Comparison of ENCODE assay signal across 26 cellular contexts in the genomic region with DNA sequence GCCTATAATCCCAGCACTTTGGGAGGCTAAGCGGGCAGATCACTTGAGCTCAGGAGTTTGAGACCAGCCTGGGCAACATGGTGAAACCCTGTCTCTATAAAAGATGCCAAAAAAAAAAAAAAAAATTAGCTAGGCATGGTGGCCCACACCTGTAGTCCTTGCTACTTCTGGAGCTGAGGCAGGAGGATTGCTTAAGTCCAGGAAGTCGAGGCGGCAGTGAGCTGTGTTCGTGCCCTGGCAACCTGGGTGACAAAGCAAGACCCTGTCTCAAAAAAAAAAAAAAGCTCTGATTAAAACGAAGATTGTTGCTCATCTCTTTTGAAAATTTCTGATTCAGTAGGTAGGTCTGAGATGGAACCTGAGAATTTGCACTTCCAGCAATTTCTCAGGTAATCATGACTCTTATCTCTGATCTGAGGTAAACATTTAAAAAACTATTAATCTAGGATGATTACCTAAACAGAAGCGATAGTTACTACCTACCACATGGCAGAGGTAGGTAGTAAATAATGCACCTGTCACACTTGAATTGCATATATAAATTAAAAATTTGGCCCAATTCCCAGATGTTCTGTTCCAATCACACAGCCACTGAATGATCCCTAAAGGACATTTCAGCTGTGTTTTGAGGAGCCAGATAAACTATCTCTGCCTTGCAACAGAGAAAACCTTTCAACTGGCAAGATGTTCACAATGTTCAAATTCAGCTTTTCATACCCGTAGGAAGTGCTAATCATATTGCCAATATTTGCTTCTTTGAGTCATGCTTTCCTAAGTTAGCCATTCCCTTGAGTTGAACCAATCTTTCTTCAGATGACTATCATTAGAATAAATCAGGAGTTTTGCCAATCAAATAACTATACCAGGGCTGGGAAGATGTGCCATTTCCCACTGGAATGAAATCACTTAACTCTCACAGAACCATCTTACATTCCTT. TPM values are rescaled to one million over a fixed set of nuclear protein-coding genes. Genes with fewer than 3 reads are reported as not detected.
DNase-seq lines count a peak whose midpoint lies in the region; ATAC-seq and TF ChIP-seq lines count a peak whose summit lies in the region.
"Had no signal": no experiment of that assay in that cellular context is flagged by ENCODE, and none has a peak within 500 bp of the region (broad histone marks: within the 10 kb centered on the region; RNA-seq: fewer than 3 reads in every experiment).

No MANE protein-coding gene starts in this region.

- intact Hi-C loops in gastrocnemius medialis (cut with DNase I; ENCODE audit: low total_unique reads) = no loop called here

- peaks cover 6 to 15% of the 10 kb centered on the region in 2 donors for H3K4me1 ChIP-seq in gastrocnemius medialis

- H3K9me3 ChIP-seq in gastrocnemius medialis = no peaks in the 10 kb centered on the region
- H3K9me3 ChIP-seq: psoas muscle, spleen, upper lobe of left lung had no signal

- H3K27ac ChIP-seq in VCaP (peak overlapping the region; percentile 33; the same call in 1 of the 2 replicates), gastrocnemius medialis (peak overlapping the region in 1 of 4 donors; percentile 68)
- H3K27ac ChIP-seq: dorsolateral prefrontal cortex, GM23248, HL-60, KMS-11, psoas muscle, spleen, upper lobe of left lung had no signal

- in situ Hi-C loops in gastrocnemius medialis (cut with MboI; ENCODE audit: low sequenced_read_pairs in 4 of 4) = loop anchor here in 3 of 4 donors (10.0 to 25.0 kb wide), 2 partner anchors 47 to 195 kb away; partner anchors contain the start of genes PIP4P1 (in 1 of the 3) and PNP (in 1 of the 3)

- TF ChIP-seq POLR2A in gastrocnemius medialis (IDR thresholded peaks at IDR 0.05) = no peak

- no peaks in the 10 kb centered on the region for H3K27me3 Mint-ChIP-seq in type B pancreatic cell
- H3K27me3 Mint-ChIP-seq: activated naive CD8-positive, alpha-beta T cell treated with anti-CD3 and anti-CD28 coated beads, Interleukin-2, amount 10 ng/mL, durations not matched to agents 7 days and 5 days; activated T-cell treated with anti-CD3 and anti-CD28 coated beads, Interleukin-2, amount 50 U/mL, for 24 hours; stimulated activated naive B cell treated with anti-CD40 and anti-IgM and Interleukin-4, amounts not matched to agents 10 μg/mL and 1 μg/mL and 100 μg/mL, for 72 hours had no signal

- no peaks in the 10 kb centered on the region for H3K9me3 Mint-ChIP-seq in type B pancreatic cell
- H3K9me3 Mint-ChIP-seq: activated naive CD8-positive, alpha-beta T cell treated with anti-CD3 and anti-CD28 coated beads, Interleukin-2, amount 10 ng/mL, durations not matched to agents 7 days and 5 days; activated T-cell treated with anti-CD3 and anti-CD28 coated beads, Interleukin-2, amount 50 U/mL, for 24 hours; CD8-positive, alpha-beta T cell; immature natural killer cell; natural killer cell; stimulated activated naive B cell treated with anti-CD40 and anti-IgM and Interleukin-4, amounts not matched to agents 10 μg/mL and 1 μg/mL and 100 μg/mL, for 72 hours had no signal

- no peak overlapping the region for H3K4me3 Mint-ChIP-seq in type B pancreatic cell
- H3K4me3 Mint-ChIP-seq: activated naive CD8-positive, alpha-beta T cell treated with anti-CD3 and anti-CD28 coated beads, Interleukin-2, amount 10 ng/mL, durations not matched to agents 7 days and 5 days; activated T-cell treated with anti-CD3 and anti-CD28 coated beads, Interleukin-2, amount 50 U/mL, for 24 hours; CD8-positive, alpha-beta T cell; immature natural killer cell; natural killer cell; stimulated activated naive B cell treated with anti-CD40 and anti-IgM and Interleukin-4, amounts not matched to agents 10 μg/mL and 1 μg/mL and 100 μg/mL, for 72 hours had no signal

- no peaks in the 10 kb centered on the region for H3K36me3 ChIP-seq in gastrocnemius medialis
- H3K36me3 ChIP-seq: spleen, upper lobe of left lung had no signal

- H3K27ac Mint-ChIP-seq in type B pancreatic cell = peak overlapping the region; percentile 57
- H3K27ac Mint-ChIP-seq: activated naive CD8-positive, alpha-beta T cell treated with anti-CD3 and anti-CD28 coated beads, Interleukin-2, amount 10 ng/mL, durations not matched to agents 7 days and 5 days; activated T-cell treated with anti-CD3 and anti-CD28 coated beads, Interleukin-2, amount 50 U/mL, for 24 hours; CD8-positive, alpha-beta T cell; immature natural killer cell; natural killer cell; stimulated activated naive B cell treated with anti-CD40 and anti-IgM and Interleukin-4, amounts not matched to agents 10 μg/mL and 1 μg/mL and 100 μg/mL, for 72 hours had no signal

- TF ChIP-seq CTCF in VCaP (conservative IDR thresholded peaks at IDR 0.05) (no peak), type B pancreatic cell (conservative IDR thresholded peaks at IDR 0.05) (no peak), gastrocnemius medialis (IDR thresholded peaks at IDR 0.05 in 4 of 5, conservative IDR thresholded peaks at IDR 0.05 in 1 of 5) (no peak)

- no peaks in the 10 kb centered on the region for H3K36me3 Mint-ChIP-seq in type B pancreatic cell
- H3K36me3 Mint-ChIP-seq: activated naive CD8-positive, alpha-beta T cell treated with anti-CD3 and anti-CD28 coated beads, Interleukin-2, amount 10 ng/mL, durations not matched to agents 7 days and 5 days; immature natural killer cell; natural killer cell; stimulated activated naive B cell treated with anti-CD40 and anti-IgM and Interleukin-4, amounts not matched to agents 10 μg/mL and 1 μg/mL and 100 μg/mL, for 72 hours had no signal

- peak; percentile 24 for DNase-seq in NCI-H345 (lab: John Stamatoyannopoulos, UW)
- no peak for DNase-seq in NCI-H345 treated with DMSO at 0.1 percent for 48 hours (lab: John Stamatoyannopoulos, UW; ENCODE audit: unreplicated experiment)
- DNase-seq in NCI-H2081 (lab: John Stamatoyannopoulos, UW) = peak; percentile 29 to 61
- no peak for DNase-seq in type B pancreatic cell (ENCODE audit: extremely low spot score, unreplicated experiment)
- no peak for DNase-seq in gastrocnemius medialis
- DNase-seq in stimulated activated CD8-positive, alpha-beta memory T cell treated with anti-CD3 and anti-CD28 coated beads, Interleukin-4, amount 100 ng/mL, for 48 hours = no peak
- DNase-seq: ACHN; activated CD4-positive, alpha-beta T cell treated with anti-CD3 and anti-CD28 coated beads, Interleukin-2, amount 50 U/mL, for 4 hours; activated naive CD8-positive, alpha-beta T cell treated with anti-CD3 and anti-CD28 coated beads, Interleukin-2, amount 10 ng/mL, durations not matched to agents 7 days and 5 days; activated T-cell treated with anti-CD3 and anti-CD28 coated beads, Interleukin-2, amount 50 U/mL, for 24 hours; CD8-positive, alpha-beta T cell; dorsolateral prefrontal cortex; GM23248; immature natural killer cell; natural killer cell; psoas muscle; spleen; stimulated activated naive B cell treated with anti-CD40 and anti-IgM and Interleukin-4, amounts not matched to agents 10 μg/mL and 1 μg/mL and 100 μg/mL, for 72 hours; upper lobe of left lung had no signal

- H3K27me3 ChIP-seq in gastrocnemius medialis = no peaks in the 10 kb centered on the region
- H3K27me3 ChIP-seq: dorsolateral prefrontal cortex, spleen, upper lobe of left lung had no signal

- no peak for ATAC-seq in gastrocnemius medialis
- ATAC-seq in HG03139 (IDR thresholded peaks at IDR 0.05; ENCODE audit: unreplicated experiment) = no peak
- ATAC-seq: CD8-positive, alpha-beta T cell; esophagus mucosa; GM12878; natural killer cell; psoas muscle; stimulated activated naive B cell treated with anti-CD40 and anti-IgM and Interleukin-4, amounts not matched to agents 10 μg/mL and 1 μg/mL and 100 μg/mL, for 72 hours had no signal

- H3K4me3 ChIP-seq in gastrocnemius medialis = no peak overlapping the region
- H3K4me3 ChIP-seq: dorsolateral prefrontal cortex, GM12878, GM23248, psoas muscle, spleen, upper lobe of left lung had no signal

- H3K4me1 Mint-ChIP-seq in type B pancreatic cell (ENCODE audit: unreplicated experiment) = peaks cover 14% of the 10 kb centered on the region

RNA-seq across cellular contexts. Expression of gene TEP1, which starts 4.2 kb away (rescaled TPM):
- total RNA-seq in type B pancreatic cell (ENCODE audit: low replicate concordance) = 23.1 and 25.1 TPM in 2 replicates
- 10 to 100 TPM in 2 of 4 donors, 1 to 10 TPM in 2; 7.2 to 25.7 (median 12.0) TPM for total RNA-seq in gastrocnemius medialis

RNA-seq across cellular contexts. Expression of gene KLHL33, which starts 18.4 kb away (rescaled TPM):
- total RNA-seq in type B pancreatic cell (ENCODE audit: low replicate concordance) (not detected in 2 replicates), gastrocnemius medialis (1 to 10 TPM; 1.9 to 4.7 (median 3.5) TPM)
- total RNA-seq: G401, GM23248 had no signal

RNA-seq across cellular contexts. Expression of gene OSGEP, which starts 37.1 kb away (rescaled TPM):
- 37.4 and 57.1 TPM in 2 replicates for total RNA-seq in type B pancreatic cell (ENCODE audit: low replicate concordance)
- total RNA-seq in gastrocnemius medialis = 10 to 100 TPM; 15.8 to 21.7 (median 20.5) TPM

RNA-seq across cellular contexts. Expression of gene APEX1, which starts 37.5 kb away (rescaled TPM):
- 228 and 319 TPM in 2 replicates for total RNA-seq in type B pancreatic cell (ENCODE audit: low replicate concordance)
- total RNA-seq in gastrocnemius medialis = 100 to 1,000 TPM in 2 of 4 donors, 10 to 100 TPM in 2; 65.6 to 132 (median 94.2) TPM

RNA-seq across cellular contexts. Expression of gene PIP4P1, which starts 43.7 kb away (rescaled TPM):
- total RNA-seq in type B pancreatic cell (ENCODE audit: low replicate concordance) (38.4 and 44.8 TPM in 2 replicates), gastrocnemius medialis (10 to 100 TPM; 18.8 to 38.5 (median 21.7) TPM)

Comparison
In these comparisons a context has a peak if more than half of its experiments do, and no peak if none do; other contexts are left out.
1. DNase-seq: peak in NCI-H345 (single experiment) and NCI-H2081 (2 of 2); none in NCI-H345 treated with DMSO at 0.1 percent for 48 hours (single experiment), type B pancreatic cell (single experiment), gastrocnemius medialis (0 of 2) and stimulated activated CD8-positive, alpha-beta memory T cell treated with anti-CD3 and anti-CD28 coated beads, Interleukin-4, amount 100 ng/mL, for 48 hours (single experiment).